ENCODE assay signal across 1 cellular context in the genomic region with DNA sequence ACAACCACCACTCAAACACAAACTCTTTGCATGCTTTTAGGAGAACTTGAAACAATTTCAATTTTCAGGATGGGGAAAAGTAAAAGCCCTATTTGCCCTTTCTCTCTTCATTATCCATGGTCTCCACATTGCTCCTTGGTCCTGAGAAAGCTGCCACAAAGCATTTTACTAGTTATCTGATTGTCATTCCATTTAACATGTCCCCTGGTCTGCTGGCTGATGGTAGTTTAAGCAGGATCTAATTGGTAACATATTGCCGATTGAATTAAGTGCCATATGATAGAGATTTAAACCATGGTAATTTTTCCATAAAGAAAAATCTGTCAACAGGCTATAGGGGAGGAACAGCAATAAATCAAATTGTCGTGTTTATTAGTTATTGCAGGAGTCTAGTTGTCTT.
A peak's percentile ranks its signal among the peaks of the same experiment; 100 is the strongest.
TF ChIP-seq lines count a peak whose summit lies in the region.

No MANE protein-coding gene starts in this region.

TF ChIP-seq in SK-N-SH, 30 proteins besides CTCF, POLR2A, EP300 and RAD21 (continued from another document):
- TF ChIP-seq, protein P1, sequence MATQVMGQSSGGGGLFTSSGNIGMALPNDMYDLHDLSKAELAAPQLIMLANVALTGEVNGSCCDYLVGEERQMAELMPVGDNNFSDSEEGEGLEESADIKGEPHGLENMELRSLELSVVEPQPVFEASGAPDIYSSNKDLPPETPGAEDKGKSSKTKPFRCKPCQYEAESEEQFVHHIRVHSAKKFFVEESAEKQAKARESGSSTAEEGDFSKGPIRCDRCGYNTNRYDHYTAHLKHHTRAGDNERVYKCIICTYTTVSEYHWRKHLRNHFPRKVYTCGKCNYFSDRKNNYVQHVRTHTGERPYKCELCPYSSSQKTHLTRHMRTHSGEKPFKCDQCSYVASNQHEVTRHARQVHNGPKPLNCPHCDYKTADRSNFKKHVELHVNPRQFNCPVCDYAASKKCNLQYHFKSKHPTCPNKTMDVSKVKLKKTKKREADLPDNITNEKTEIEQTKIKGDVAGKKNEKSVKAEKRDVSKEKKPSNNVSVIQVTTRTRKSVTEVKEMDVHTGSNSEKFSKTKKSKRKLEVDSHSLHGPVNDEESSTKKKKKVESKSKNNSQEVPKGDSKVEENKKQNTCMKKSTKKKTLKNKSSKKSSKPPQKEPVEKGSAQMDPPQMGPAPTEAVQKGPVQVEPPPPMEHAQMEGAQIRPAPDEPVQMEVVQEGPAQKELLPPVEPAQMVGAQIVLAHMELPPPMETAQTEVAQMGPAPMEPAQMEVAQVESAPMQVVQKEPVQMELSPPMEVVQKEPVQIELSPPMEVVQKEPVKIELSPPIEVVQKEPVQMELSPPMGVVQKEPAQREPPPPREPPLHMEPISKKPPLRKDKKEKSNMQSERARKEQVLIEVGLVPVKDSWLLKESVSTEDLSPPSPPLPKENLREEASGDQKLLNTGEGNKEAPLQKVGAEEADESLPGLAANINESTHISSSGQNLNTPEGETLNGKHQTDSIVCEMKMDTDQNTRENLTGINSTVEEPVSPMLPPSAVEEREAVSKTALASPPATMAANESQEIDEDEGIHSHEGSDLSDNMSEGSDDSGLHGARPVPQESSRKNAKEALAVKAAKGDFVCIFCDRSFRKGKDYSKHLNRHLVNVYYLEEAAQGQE (IDR thresholded peaks at IDR 0.05; ENCODE audit: low read depth, low read length) = no peak
- TF ChIP-seq RCOR1 (IDR thresholded peaks at IDR 0.05; ENCODE audit: low read length) = peak; percentile 98
- TF ChIP-seq GABPA (IDR thresholded peaks at IDR 0.05; ENCODE audit: low read depth) = no peak
- TF ChIP-seq YY1 (IDR thresholded peaks at IDR 0.05; ENCODE audit: low read depth) = no peak
- TF ChIP-seq, protein P2, sequence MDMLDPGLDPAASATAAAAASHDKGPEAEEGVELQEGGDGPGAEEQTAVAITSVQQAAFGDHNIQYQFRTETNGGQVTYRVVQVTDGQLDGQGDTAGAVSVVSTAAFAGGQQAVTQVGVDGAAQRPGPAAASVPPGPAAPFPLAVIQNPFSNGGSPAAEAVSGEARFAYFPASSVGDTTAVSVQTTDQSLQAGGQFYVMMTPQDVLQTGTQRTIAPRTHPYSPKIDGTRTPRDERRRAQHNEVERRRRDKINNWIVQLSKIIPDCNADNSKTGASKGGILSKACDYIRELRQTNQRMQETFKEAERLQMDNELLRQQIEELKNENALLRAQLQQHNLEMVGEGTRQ (IDR thresholded peaks at IDR 0.05; ENCODE audit: borderline replicate concordance, low read depth, low read length) = no peak
- TF ChIP-seq FOSL2 (IDR thresholded peaks at IDR 0.05; ENCODE audit: borderline replicate concordance, low read depth) = no peak
- peak; percentile 55 for TF ChIP-seq TCF12 (IDR thresholded peaks at IDR 0.05)
- no peak for TF ChIP-seq NFIC (IDR thresholded peaks at IDR 0.05; ENCODE audit: borderline replicate concordance)
- TF ChIP-seq EZH2phosphoT487 (IDR thresholded peaks at IDR 0.05; ENCODE audit: borderline replicate concordance, low read depth) = no peak
- TF ChIP-seq TAF1 (IDR thresholded peaks at IDR 0.05; ENCODE audit: borderline replicate concordance, low read depth, low read length) = no peak
- TF ChIP-seq MEF2A (IDR thresholded peaks at IDR 0.05; ENCODE audit: borderline replicate concordance, low read depth) = no peak
- no peak for TF ChIP-seq JUND (IDR thresholded peaks at IDR 0.05)
- TF ChIP-seq, protein P3, sequence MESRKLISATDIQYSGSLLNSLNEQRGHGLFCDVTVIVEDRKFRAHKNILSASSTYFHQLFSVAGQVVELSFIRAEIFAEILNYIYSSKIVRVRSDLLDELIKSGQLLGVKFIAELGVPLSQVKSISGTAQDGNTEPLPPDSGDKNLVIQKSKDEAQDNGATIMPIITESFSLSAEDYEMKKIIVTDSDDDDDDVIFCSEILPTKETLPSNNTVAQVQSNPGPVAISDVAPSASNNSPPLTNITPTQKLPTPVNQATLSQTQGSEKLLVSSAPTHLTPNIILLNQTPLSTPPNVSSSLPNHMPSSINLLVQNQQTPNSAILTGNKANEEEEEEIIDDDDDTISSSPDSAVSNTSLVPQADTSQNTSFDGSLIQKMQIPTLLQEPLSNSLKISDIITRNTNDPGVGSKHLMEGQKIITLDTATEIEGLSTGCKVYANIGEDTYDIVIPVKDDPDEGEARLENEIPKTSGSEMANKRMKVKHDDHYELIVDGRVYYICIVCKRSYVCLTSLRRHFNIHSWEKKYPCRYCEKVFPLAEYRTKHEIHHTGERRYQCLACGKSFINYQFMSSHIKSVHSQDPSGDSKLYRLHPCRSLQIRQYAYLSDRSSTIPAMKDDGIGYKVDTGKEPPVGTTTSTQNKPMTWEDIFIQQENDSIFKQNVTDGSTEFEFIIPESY (IDR thresholded peaks at IDR 0.05; ENCODE audit: borderline replicate concordance, low read depth) = no peak
- TF ChIP-seq NRF1 (IDR thresholded peaks at IDR 0.05; ENCODE audit: low read depth, low read length) = no peak
- TF ChIP-seq ELF1 (IDR thresholded peaks at IDR 0.05) = no peak
- 0 out of 2 replicates have a peak, but pooled peaks have one; percentile 36 for TF ChIP-seq TEAD4 (IDR thresholded peaks at IDR 0.05; ENCODE audit: borderline replicate concordance, insufficient read depth)
